In genomic region chr20:34037121-34037520, GRCh38 we compare ENCODE assay signal across 11 cellular contexts. TPM values are rescaled to one million over a fixed set of nuclear protein-coding genes. Genes with fewer than 3 reads are reported as not detected.
DNase-seq lines count a peak whose midpoint lies in the region; ATAC-seq and FAIRE-seq lines count a peak whose summit lies in the region.
"Had no signal": no experiment of that assay in that cellular context is flagged by ENCODE, and none has a peak within 500 bp of the region (broad histone marks: within the 10 kb centered on the region; RNA-seq: fewer than 3 reads in every experiment).

No MANE protein-coding gene starts in this region.

- peak; percentile 15 for DNase-seq in RKO (ENCODE audit: low spot score)
- peak; percentile 55 for DNase-seq in activated T-cell treated with anti-CD3 and anti-CD28 coated beads, Interleukin-2, amount 50 U/mL, for 4 hours
- peak; percentile 18 for DNase-seq in iris pigment epithelial cell (ENCODE audit: low read depth)
- peak; percentile 27 to 34 (median 33) for DNase-seq in stimulated activated CD4-positive, alpha-beta T cell treated with anti-CD3 and anti-CD28 coated beads, TNF-alpha, amount 100 ng/mL, for 48 hours (ENCODE audit: low read depth in 3 of 3)
- DNase-seq in NCI-H187 treated with DMSO at 0.1 percent for 48 hours (lab: John Stamatoyannopoulos, UW) = no peak
- DNase-seq in GOT3 (lab: John Stamatoyannopoulos, UW) = no peak
- no peak for DNase-seq in urothelium cell line (ENCODE audit: low spot score)
- no peak for DNase-seq in medulla oblongata (ENCODE audit: extremely low spot score)
- DNase-seq: GF-D8, NCI-H1694 treated with DMSO at 0.1 percent for 48 hours had no signal

- H3K27me3 Mint-ChIP-seq in activated T-cell treated with anti-CD3 and anti-CD28 coated beads, Interleukin-2, amount 50 U/mL, for 4 hours (ENCODE audit: low read depth) = no peaks in the 10 kb centered on the region

- FAIRE-seq in urothelium cell line (lab: Jason Lieb, UNC) = no peak
- FAIRE-seq: islet of Langerhans had no signal

- peaks cover 17% of the 10 kb centered on the region for H3K36me3 Mint-ChIP-seq in activated T-cell treated with anti-CD3 and anti-CD28 coated beads, Interleukin-2, amount 50 U/mL, for 4 hours (ENCODE audit: insufficient read depth)

- H3K4me3 Mint-ChIP-seq in activated T-cell treated with anti-CD3 and anti-CD28 coated beads, Interleukin-2, amount 50 U/mL, for 4 hours = no peak overlapping the region

- peaks cover 84% of the 10 kb centered on the region for H3K4me1 Mint-ChIP-seq in activated T-cell treated with anti-CD3 and anti-CD28 coated beads, Interleukin-2, amount 50 U/mL, for 4 hours (ENCODE audit: low read depth)

- ATAC-seq in activated T-cell treated with anti-CD3 and anti-CD28 coated beads, Interleukin-2, amount 50 U/mL, for 4 hours = peak; percentile 99

- no peaks in the 10 kb centered on the region for H3K9me3 Mint-ChIP-seq in activated T-cell treated with anti-CD3 and anti-CD28 coated beads, Interleukin-2, amount 50 U/mL, for 4 hours

RNA-seq across cellular contexts. Expression of gene RALY, which starts 43.4 kb away (rescaled TPM):
- total RNA-seq in activated T-cell treated with anti-CD3 and anti-CD28 coated beads, Interleukin-2, amount 50 U/mL, for 4 hours = 100 to 1,000 TPM; 142 to 148 (median 144) TPM

Comparison
In these comparisons a context has a peak if more than half of its experiments do, and no peak if none do; other contexts are left out.
1. DNase-seq: peak in RKO (single experiment), activated T-cell treated with anti-CD3 and anti-CD28 coated beads, Interleukin-2, amount 50 U/mL, for 4 hours (single experiment), iris pigment epithelial cell (single experiment) and stimulated activated CD4-positive, alpha-beta T cell treated with anti-CD3 and anti-CD28 coated beads, TNF-alpha, amount 100 ng/mL, for 48 hours (3 of 3); none in NCI-H187 treated with DMSO at 0.1 percent for 48 hours (single experiment), GOT3 (single experiment), urothelium cell line (single experiment) and medulla oblongata (single experiment).